1 cellular context compared by ENCODE assay signal in genomic region chr12:9776795-9777194, GRCh38.
TF ChIP-seq lines count a peak whose summit lies in the region.

No MANE protein-coding gene starts in this region.

TF ChIP-seq in IMR-90, 13 proteins besides CTCF, POLR2A, EP300 and RAD21:
- TF ChIP-seq, protein P1, sequence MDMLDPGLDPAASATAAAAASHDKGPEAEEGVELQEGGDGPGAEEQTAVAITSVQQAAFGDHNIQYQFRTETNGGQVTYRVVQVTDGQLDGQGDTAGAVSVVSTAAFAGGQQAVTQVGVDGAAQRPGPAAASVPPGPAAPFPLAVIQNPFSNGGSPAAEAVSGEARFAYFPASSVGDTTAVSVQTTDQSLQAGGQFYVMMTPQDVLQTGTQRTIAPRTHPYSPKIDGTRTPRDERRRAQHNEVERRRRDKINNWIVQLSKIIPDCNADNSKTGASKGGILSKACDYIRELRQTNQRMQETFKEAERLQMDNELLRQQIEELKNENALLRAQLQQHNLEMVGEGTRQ (IDR thresholded peaks at IDR 0.05; ENCODE audit: low read depth, low read length), result no peak
- no peak for TF ChIP-seq FOS (IDR thresholded peaks at IDR 0.05; ENCODE audit: low read depth, low read length)
- no peak for TF ChIP-seq RFX5 (IDR thresholded peaks at IDR 0.05; ENCODE audit: low read depth, low read length)
- no peak for TF ChIP-seq MAFK (IDR thresholded peaks at IDR 0.05; ENCODE audit: low read depth, low read length)
- no peak for TF ChIP-seq NFE2L2 (IDR thresholded peaks at IDR 0.05; ENCODE audit: low read depth, low read length)
- TF ChIP-seq MAZ (IDR thresholded peaks at IDR 0.05; ENCODE audit: borderline replicate concordance, low read depth, low read length), result no peak
- TF ChIP-seq MXI1 (IDR thresholded peaks at IDR 0.05; ENCODE audit: borderline replicate concordance, low read depth, low read length), result no peak
- TF ChIP-seq SMC3 (IDR thresholded peaks at IDR 0.05; ENCODE audit: low read depth, low read length), result no peak
- no peak for TF ChIP-seq CHD1 (IDR thresholded peaks at IDR 0.05; ENCODE audit: low read depth, low read length)
- no peak for TF ChIP-seq CEBPB (IDR thresholded peaks at IDR 0.05; ENCODE audit: low read depth, low read length)
- no peak for TF ChIP-seq RCOR1 (IDR thresholded peaks at IDR 0.05; ENCODE audit: insufficient replicate concordance, low read length)
- TF ChIP-seq ELK1 (IDR thresholded peaks at IDR 0.05; ENCODE audit: borderline replicate concordance, low read depth, low read length), result no peak
- TF ChIP-seq BHLHE40 (IDR thresholded peaks at IDR 0.05; ENCODE audit: low read depth, low read length), result no peak
TF ChIP-seq in IMR-90: peak in this region for 0.
